In the genomic region with DNA sequence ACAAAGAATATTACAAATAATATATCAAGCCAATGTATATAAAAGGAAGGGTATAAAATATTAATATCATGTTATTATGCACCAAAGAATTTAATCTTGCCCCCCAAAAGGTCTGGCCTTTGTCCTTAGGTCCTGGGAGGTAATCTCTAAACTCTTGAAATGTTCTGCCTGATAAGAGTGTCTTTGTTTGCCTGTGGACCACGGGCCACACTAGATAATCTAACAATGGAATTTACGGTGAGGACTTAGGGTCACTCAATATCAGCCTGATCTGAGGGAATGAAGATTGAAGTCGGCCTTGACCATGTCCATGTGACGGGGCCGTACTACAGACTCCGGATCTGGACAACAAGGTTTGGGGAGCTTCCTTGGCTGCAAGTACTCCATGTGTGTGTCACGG, we compare ENCODE assay signal across 24 cellular contexts. TPM values are rescaled to one million over a fixed set of nuclear protein-coding genes. Genes with fewer than 3 reads are reported as not detected.
"Had no signal": no experiment of that assay in that cellular context is flagged by ENCODE, and none has a peak within 500 bp of the region (broad histone marks: within the 10 kb centered on the region; RNA-seq: fewer than 3 reads in every experiment).

No MANE protein-coding gene starts in this region.

- H3K4me3 ChIP-seq: coronary artery, dorsolateral prefrontal cortex, esophagus squamous epithelium, gastrocnemius medialis, heart right ventricle, left lung, lower lobe of right lung had no signal

- FAIRE-seq: endometrium, keratinocyte had no signal

- H3K9me3 ChIP-seq: esophagus squamous epithelium, gastrocnemius medialis, heart right ventricle, left lung, lower lobe of right lung had no signal

- ATAC-seq: esophagus mucosa, gastrocnemius medialis, heart right ventricle, left cardiac atrium, left lung, left ventricle myocardium superior, lower lobe of right lung had no signal

- H3K27me3 ChIP-seq: dorsolateral prefrontal cortex, esophagus squamous epithelium, gastrocnemius medialis, heart right ventricle, left lung had no signal

- H3K27ac ChIP-seq: coronary artery, dorsolateral prefrontal cortex, epithelial cell of prostate, esophagus squamous epithelium, gastrocnemius medialis, heart right ventricle, left lung, lower lobe of right lung had no signal

- DNase-seq: dermis blood vessel endothelial cell; dorsolateral prefrontal cortex; effector CD4-positive, alpha-beta T cell; effector memory CD4-positive, alpha-beta T cell; esophagus squamous epithelium; foreskin fibroblast; foreskin melanocyte; gastrocnemius medialis; glutamatergic neuron; head of caudate nucleus; heart right ventricle; hippocampal formation; left cardiac atrium; left lung; left ventricle myocardium superior; lower lobe of right lung; mesenchymal stem cell; midbrain had no signal

RNA-seq across cellular contexts. Expression of a gene that starts 42.9 kb away (rescaled TPM):
- total RNA-seq: kidney epithelial cell, left cardiac atrium, left ventricle myocardium superior had no signal
